Comparison of ENCODE assay signal across 8 cellular contexts in genomic region chr1:2556277-2557145, GRCh38. TPM values are rescaled to one million over a fixed set of nuclear protein-coding genes. Genes with fewer than 3 reads are reported as not detected.
DNase-seq lines count a peak whose midpoint lies in the region; ATAC-seq and TF ChIP-seq lines count a peak whose summit lies in the region.

Gene TNFRSF14 (plus strand): TSS chr1:2556371. CDS start chr1:2556665, 294 bp downstream.

- H3K9me2 ChIP-seq in OCI-LY1 (ENCODE audit: low read depth, low read length) = no peaks in the 10 kb centered on the region

- H2AFZ ChIP-seq in OCI-LY1 (ENCODE audit: low read length) = no peak within 1 kb of the TSS

- no peak within 1 kb of the TSS for H3K4me3 ChIP-seq in H7 (ENCODE audit: insufficient read depth, low read depth, low read length)
- H3K4me3 ChIP-seq in OCI-LY1 (ENCODE audit: low read depth, low read length, poor library complexity, severe bottlenecking) = peak within 1 kb of the TSS; percentile 46
- H3K4me3 ChIP-seq in fibroblast of villous mesenchyme (ENCODE audit: low read depth, low read length) = peak within 1 kb of the TSS; percentile 62

- H3K27me3 ChIP-seq in H7 (ENCODE audit: control insufficient read depth, insufficient read depth, low read length) (no peaks in the 10 kb centered on the region), OCI-LY1 (ENCODE audit: insufficient read depth, low read length) (no peaks in the 10 kb centered on the region)

- DNase-seq in GM03348 (ENCODE audit: low spot score) (peak; percentile 84), H7 (peak; percentile 85), activated T-helper 1 cell treated with Interleukin-2 at 50 U/mL for 16 hours (ENCODE audit: low read depth) (peak; percentile 52), fibroblast of villous mesenchyme (ENCODE audit: low read depth) (peak; percentile 75), pulmonary artery endothelial cell (ENCODE audit: low read depth, low spot score) (no peak)

- H3K27ac ChIP-seq in OCI-LY1 (ENCODE audit: low read depth, low read length, poor library complexity, severe bottlenecking) = no peak within 1 kb of the TSS

- H3F3A ChIP-seq in OCI-LY1 (ENCODE audit: insufficient read depth, low read length) = no peaks in the 10 kb centered on the region

- no peaks in the 10 kb centered on the region for H3K9me3 ChIP-seq in OCI-LY1 (ENCODE audit: low read length)

- no peak for ATAC-seq in GM21515 (IDR thresholded peaks at IDR 0.05; ENCODE audit: unreplicated experiment)
- no peak for ATAC-seq in HG03039 (IDR thresholded peaks at IDR 0.05; ENCODE audit: unreplicated experiment)

- peaks cover 12% of the 10 kb centered on the region for H3K4me1 ChIP-seq in OCI-LY1 (ENCODE audit: insufficient read depth, low read length, severe bottlenecking)

- H3K36me3 ChIP-seq in H7 (replicated peaks; ENCODE audit: control insufficient read depth, insufficient read depth, low read length) (no peaks in the 10 kb centered on the region), OCI-LY1 (ENCODE audit: insufficient read depth, low read length) (no peaks in the 10 kb centered on the region)

- H3K9ac ChIP-seq in OCI-LY1 (ENCODE audit: low read length) = peak within 1 kb of the TSS; percentile 18; the same call in 1 of the 2 replicates

- H3K79me2 ChIP-seq in OCI-LY1 (ENCODE audit: insufficient read depth, low read length) = no peaks in the 10 kb centered on the region

- H3K4me2 ChIP-seq in OCI-LY1 (ENCODE audit: low read length) = peak within 1 kb of the TSS; percentile 61

- H4K20me1 ChIP-seq in OCI-LY1 (ENCODE audit: insufficient read depth, low read length) = no peaks in the 10 kb centered on the region

- TF ChIP-seq CTCF in OCI-LY1 (IDR thresholded peaks at IDR 0.05; ENCODE audit: low read length) = no peak
- peak; percentile 27 for TF ChIP-seq CTCF in fibroblast of villous mesenchyme (IDR thresholded peaks at IDR 0.05; ENCODE audit: insufficient read depth, low read depth, low read length)

RNA-seq across cellular contexts. Expression of gene TNFRSF14, which starts in this region (rescaled TPM):
- total RNA-seq in H7 (2014; rRNA removed; shearing (Covaris generic)) = 0.07 and 0.55 TPM in 2 replicates
- total RNA-seq in fibroblast of villous mesenchyme (17.7 and 24.5 TPM in 2 replicates), pulmonary artery endothelial cell (25.5 and 41.0 TPM in 2 replicates)

Comparison
In these comparisons a context has a peak if more than half of its experiments do, and no peak if none do; other contexts are left out.
1. RNA of gene TNFRSF14 (total RNA-seq): 25.5 to 41.0 TPM in pulmonary artery endothelial cell and 17.7 to 24.5 TPM in fibroblast of villous mesenchyme; 0.07 to 0.55 TPM in H7; every median in the first group is over 10 times any median in the second.
2. Peak in DNase-seq in H7; RNA of the gene not detected or under 1 TPM.